1 cellular context compared by ENCODE assay signal in genomic region chr1:184973308-184974085, GRCh38.
A peak's percentile ranks its signal among the peaks of the same experiment; 100 is the strongest.
TF ChIP-seq lines count a peak whose summit lies in the region.

No MANE protein-coding gene starts in this region.

TF ChIP-seq in HEK293, 187 proteins besides CTCF, POLR2A, EP300 and RAD21 (continued from another document):
- TF ChIP-seq, protein P1, sequence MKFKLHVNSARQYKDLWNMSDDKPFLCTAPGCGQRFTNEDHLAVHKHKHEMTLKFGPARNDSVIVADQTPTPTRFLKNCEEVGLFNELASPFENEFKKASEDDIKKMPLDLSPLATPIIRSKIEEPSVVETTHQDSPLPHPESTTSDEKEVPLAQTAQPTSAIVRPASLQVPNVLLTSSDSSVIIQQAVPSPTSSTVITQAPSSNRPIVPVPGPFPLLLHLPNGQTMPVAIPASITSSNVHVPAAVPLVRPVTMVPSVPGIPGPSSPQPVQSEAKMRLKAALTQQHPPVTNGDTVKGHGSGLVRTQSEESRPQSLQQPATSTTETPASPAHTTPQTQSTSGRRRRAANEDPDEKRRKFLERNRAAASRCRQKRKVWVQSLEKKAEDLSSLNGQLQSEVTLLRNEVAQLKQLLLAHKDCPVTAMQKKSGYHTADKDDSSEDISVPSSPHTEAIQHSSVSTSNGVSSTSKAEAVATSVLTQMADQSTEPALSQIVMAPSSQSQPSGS (tag by site-specific recombination; IDR thresholded peaks at IDR 0.05; ENCODE audit: low read depth), result peak; percentile 42; the same call in 1 of the 2 replicates
- TF ChIP-seq ZNF366 (tag by site-specific recombination; conservative IDR thresholded peaks at IDR 0.05) (peak; percentile 59), ZNF600 (tag by site-specific recombination; IDR thresholded peaks at IDR 0.05) (peak; percentile 32; the same call in 1 of the 2 replicates), ZBTB48 (tag by site-specific recombination; IDR thresholded peaks at IDR 0.05) (peak; percentile 37; the same call in 1 of the 2 replicates), FEZF1 (tag by site-specific recombination; IDR thresholded peaks at IDR 0.05) (peak; percentile 93), KLF8 (tag by site-specific recombination; IDR thresholded peaks at IDR 0.05) (0 out of 2 replicates have a peak, but pooled peaks have one; percentile 37), ZNF514 (tag by site-specific recombination; IDR thresholded peaks at IDR 0.05) (no peak), ZBTB44 (tag by site-specific recombination; IDR thresholded peaks at IDR 0.05) (no peak), ZNF121 (tag by site-specific recombination; IDR thresholded peaks at IDR 0.05) (peak; percentile 59; the same call in 1 of the 2 replicates), SP2 (tag by site-specific recombination; IDR thresholded peaks at IDR 0.05) (peak; percentile 28; the same call in 1 of the 2 replicates), ZBTB20 (tag by site-specific recombination; IDR thresholded peaks at IDR 0.05) (peak; percentile 72), ZXDB (tag by site-specific recombination; IDR thresholded peaks at IDR 0.05) (peak; percentile 21), ZFP3 (tag by site-specific recombination; IDR thresholded peaks at IDR 0.05; ENCODE audit: low read depth) (no peak), ZNF629 (tag by site-specific recombination; IDR thresholded peaks at IDR 0.05) (peak; percentile 14; the same call in 1 of the 2 replicates), ZFP37 (tag by site-specific recombination; IDR thresholded peaks at IDR 0.05) (peak; percentile 46; the same call in 1 of the 2 replicates), REST (tag by site-specific recombination; IDR thresholded peaks at IDR 0.05) (peak; percentile 37; the same call in 1 of the 2 replicates), ZFP69B (tag by site-specific recombination; IDR thresholded peaks at IDR 0.05) (peak; percentile 45; the same call in 1 of the 2 replicates), ZFHX2 (tag by site-specific recombination; conservative IDR thresholded peaks at IDR 0.05) (no peak), IKZF3 (tag by site-specific recombination; IDR thresholded peaks at IDR 0.05) (0 out of 2 replicates have a peak, but pooled peaks have one; percentile 30), KLF16 (tag by site-specific recombination; IDR thresholded peaks at IDR 0.05) (peak; percentile 61; the same call in 1 of the 2 replicates)
